In the genomic region with DNA sequence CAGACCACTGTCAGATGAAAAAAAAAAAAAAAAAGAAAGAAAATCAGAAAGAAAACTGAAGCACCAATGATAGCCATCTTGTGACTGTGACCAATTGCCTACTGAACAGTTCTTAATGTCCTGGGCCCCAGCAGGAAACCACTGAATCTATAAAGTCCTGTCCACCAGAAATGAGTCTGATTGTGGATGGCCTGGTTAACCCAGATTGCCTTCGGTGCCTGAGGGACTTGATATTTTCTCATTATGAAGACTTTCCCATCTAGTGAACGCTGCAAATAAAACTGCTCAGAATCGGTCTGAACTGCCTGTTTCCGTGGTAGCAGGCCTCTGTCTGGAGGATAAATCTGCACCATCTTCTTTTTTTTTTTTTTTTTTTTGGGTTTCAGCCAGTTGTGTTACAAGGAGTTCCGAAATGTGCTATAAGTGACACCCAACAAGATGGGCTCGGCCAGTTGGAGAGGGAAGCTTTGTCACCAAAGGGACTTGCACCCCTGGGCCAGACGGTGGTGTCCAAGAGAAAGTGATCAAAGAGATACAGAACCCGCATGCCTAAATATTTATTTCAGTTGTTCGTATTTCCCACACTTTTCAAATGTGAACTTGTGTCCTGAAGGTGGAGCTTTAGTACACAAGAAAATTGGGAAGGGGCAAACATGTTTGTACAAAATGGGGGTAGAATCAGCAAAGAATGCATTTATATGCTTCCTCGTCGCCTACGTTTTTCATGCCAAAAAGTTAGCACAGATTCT, we compare ENCODE assay signal across 10 cellular contexts. TPM values are rescaled to one million over a fixed set of nuclear protein-coding genes. Genes with fewer than 3 reads are reported as not detected.
DNase-seq lines count a peak whose midpoint lies in the region; ATAC-seq and TF ChIP-seq lines count a peak whose summit lies in the region.
"Had no signal": no experiment of that assay in that cellular context is flagged by ENCODE, and none has a peak within 500 bp of the region (broad histone marks: within the 10 kb centered on the region; RNA-seq: fewer than 3 reads in every experiment).

No MANE protein-coding gene starts in this region.

- H3K4me2 ChIP-seq in skeletal muscle satellite cell (ENCODE audit: low read length), result peak overlapping the region; percentile 16

- TF ChIP-seq CTCF in epithelial cell of esophagus (IDR thresholded peaks at IDR 0.05; ENCODE audit: insufficient read depth, low read depth, low read length, missing control alignments), result no peak

- H3K4me3 ChIP-seq in epithelial cell of esophagus (ENCODE audit: low read length) (no peak overlapping the region), skeletal muscle satellite cell (ENCODE audit: low read length) (no peak overlapping the region)

- H3K27me3 ChIP-seq in skeletal muscle satellite cell (ENCODE audit: control insufficient read depth, insufficient read depth, low read length), result peaks cover 73% of the 10 kb centered on the region

- peak; percentile 28 for DNase-seq in NCI-H345 (lab: John Stamatoyannopoulos, UW)
- DNase-seq in NCI-H345 treated with DMSO at 0.1 percent for 48 hours (lab: John Stamatoyannopoulos, UW; ENCODE audit: unreplicated experiment), result no peak
- peak; percentile 19 for DNase-seq in NCI-H2227 treated with DMSO at 0.1 percent for 48 hours (lab: John Stamatoyannopoulos, UW)
- peak; percentile 5 for DNase-seq in epithelial cell of esophagus (ENCODE audit: low read depth)
- DNase-seq in NK-92 treated with Interleukin-12 subunit alpha and Interleukin-12 subunit beta, amount 100 ng/mL, for 24 hours (lab: John Stamatoyannopoulos, UW), result no peak
- DNase-seq: CD8-positive, alpha-beta memory T cell; NCI-H524 treated with DMSO at 0.1 percent for 48 hours had no signal

- no peaks in the 10 kb centered on the region for H3K36me3 ChIP-seq in skeletal muscle satellite cell (ENCODE audit: insufficient read depth, low read length)

- no peaks in the 10 kb centered on the region for H3K9me3 ChIP-seq in skeletal muscle satellite cell (replicated peaks; ENCODE audit: low read length)

- no peak overlapping the region for H3K9ac ChIP-seq in skeletal muscle satellite cell (ENCODE audit: low read depth, low read length)

- ATAC-seq in GM21367 (IDR thresholded peaks at IDR 0.05; ENCODE audit: unreplicated experiment) (no peak), HG03045 (IDR thresholded peaks at IDR 0.05; ENCODE audit: unreplicated experiment) (no peak)

- H3K4me1 ChIP-seq in skeletal muscle satellite cell (ENCODE audit: control insufficient read depth, insufficient read depth, low read length), result peaks cover 2% of the 10 kb centered on the region

RNA-seq across cellular contexts. Expression of a gene that starts 3.0 kb away (rescaled TPM):
- total RNA-seq in skeletal muscle satellite cell (2012; rRNA removed), result 1.7 and 1.8 TPM in 2 replicates

Comparison
In these comparisons a context has a peak if more than half of its experiments do, and no peak if none do; other contexts are left out.
1. DNase-seq: peak in NCI-H345 (single experiment), NCI-H2227 treated with DMSO at 0.1 percent for 48 hours (single experiment) and epithelial cell of esophagus (single experiment); none in NCI-H345 treated with DMSO at 0.1 percent for 48 hours (single experiment) and NK-92 treated with Interleukin-12 subunit alpha and Interleukin-12 subunit beta, amount 100 ng/mL, for 24 hours (single experiment).